In genomic region chr11:65204646-65205601, GRCh38 we compare ENCODE assay signal across 1 cellular context.
A peak's percentile ranks its signal among the peaks of the same experiment; 100 is the strongest.
TF ChIP-seq lines count a peak whose summit lies in the region.

No MANE protein-coding gene starts in this region.

TF ChIP-seq in HEK293, 187 proteins besides CTCF, POLR2A, EP300 and RAD21 (continued from another document):
- TF ChIP-seq ZNF148 (tag by site-specific recombination; IDR thresholded peaks at IDR 0.05; ENCODE audit: borderline replicate concordance) (no peak), ZXDB (tag by site-specific recombination; IDR thresholded peaks at IDR 0.05) (no peak), PATZ1 (tag by site-specific recombination; IDR thresholded peaks at IDR 0.05) (peak; percentile 80), ZSCAN30 (tag by site-specific recombination; IDR thresholded peaks at IDR 0.05) (peak; percentile 64; the same call in 1 of the 2 replicates), KLF8 (tag by site-specific recombination; IDR thresholded peaks at IDR 0.05) (0 out of 2 replicates have a peak, but pooled peaks have one; percentile 27), ZNF701 (tag by site-specific recombination; IDR thresholded peaks at IDR 0.05) (no peak), ZNF664 (tag by site-specific recombination; IDR thresholded peaks at IDR 0.05) (no peak), ZNF707 (tag by site-specific recombination; IDR thresholded peaks at IDR 0.05) (no peak), ZNF121 (tag by site-specific recombination; IDR thresholded peaks at IDR 0.05) (no peak), OSR2 (tag by site-specific recombination; IDR thresholded peaks at IDR 0.05) (no peak), ZNF692 (tag by site-specific recombination; IDR thresholded peaks at IDR 0.05) (0 out of 2 replicates have a peak, but pooled peaks have one; percentile 18), ZNF155 (tag by site-specific recombination; IDR thresholded peaks at IDR 0.05) (no peak), HOXC10 (CRISPR knock-in tag; IDR thresholded peaks at IDR 0.05) (no peak), GLIS1 (tag by site-specific recombination; IDR thresholded peaks at IDR 0.05) (peak; percentile 56), SCRT2 (tag by site-specific recombination; IDR thresholded peaks at IDR 0.05) (peak; percentile 31; the same call in 1 of the 2 replicates)
TF ChIP-seq in HEK293: peak in this region for 14.
